ENCODE assay signal across 4 cellular contexts in the genomic region with DNA sequence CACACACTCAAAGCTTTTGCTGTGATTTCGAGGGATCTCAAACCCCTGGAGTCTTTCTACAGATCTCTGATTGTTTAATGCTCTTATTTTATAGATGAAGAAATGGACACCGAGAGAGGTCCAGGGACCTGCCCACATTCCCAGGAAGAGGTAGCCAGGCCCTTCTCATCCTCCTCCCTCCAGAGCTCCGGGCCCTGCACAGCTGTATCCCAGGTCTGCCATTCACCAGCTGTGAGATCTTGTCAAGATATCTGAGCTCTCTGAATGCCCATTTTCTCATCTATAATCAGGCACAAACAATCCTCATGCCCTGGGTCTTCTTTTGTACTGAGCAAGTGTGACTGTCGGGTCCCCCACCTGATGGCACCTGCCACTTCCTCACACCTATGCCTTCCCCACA.
"Had no signal": no experiment of that assay in that cellular context is flagged by ENCODE, and none has a peak within 500 bp of the region (broad histone marks: within the 10 kb centered on the region; RNA-seq: fewer than 3 reads in every experiment).

No MANE protein-coding gene starts in this region.

- DNase-seq: H9, HCEC 1CT, IMR-90 had no signal

- H3K27ac Mint-ChIP-seq: GM23338, H9 had no signal

- ATAC-seq: GM23338 had no signal

- H3K9me3 Mint-ChIP-seq: GM23338 had no signal

- H3K4me3 ChIP-seq: GM23338 had no signal

- H2AFZ ChIP-seq: GM23338 had no signal

- H3K4me3 Mint-ChIP-seq: GM23338, H9 had no signal

- H3K4me2 ChIP-seq: GM23338 had no signal
